26 cellular contexts compared by ENCODE assay signal in genomic region chr14:71432334-71432733, GRCh38.
"Had no signal": no experiment of that assay in that cellular context is flagged by ENCODE, and none has a peak within 500 bp of the region (broad histone marks: within the 10 kb centered on the region; RNA-seq: fewer than 3 reads in every experiment).

No MANE protein-coding gene starts in this region.

- H3K27me3 ChIP-seq: tibial artery, uterus had no signal

- H3K4me1 ChIP-seq: left ventricle myocardium inferior, tibial artery, uterus had no signal

- H3K27ac Mint-ChIP-seq: activated CD4-positive, alpha-beta T cell treated with anti-CD3 and anti-CD28 coated beads, Interleukin-2, amount 10 ng/mL, durations not matched to agents 7 days and 5 days; activated naive CD4-positive, alpha-beta T cell treated with anti-CD3 and anti-CD28 coated beads, Interleukin-2, amount 10 ng/mL, durations not matched to agents 7 days and 5 days; activated naive CD8-positive, alpha-beta T cell treated with anti-CD3 and anti-CD28 coated beads, Interleukin-2, amount 50 U/mL, for 24 hours had no signal

- FAIRE-seq: colon, endometrium, frontal cortex, kidney had no signal

- DNase-seq: activated CD4-positive, alpha-beta T cell treated with anti-CD3 and anti-CD28 coated beads, Interleukin-2, amount 10 ng/mL, durations not matched to agents 7 days and 5 days; activated CD8-positive, alpha-beta memory T cell treated with anti-CD3 and anti-CD28 coated beads for 24 hours; activated CD8-positive, alpha-beta memory T cell treated with anti-CD3 and anti-CD28 coated beads, Interleukin-2, amount 50 U/mL, for 48 hours; activated effector memory CD4-positive, alpha-beta T cell treated with Interleukin-2 at 50 U/mL for 16 hours; activated naive CD4-positive, alpha-beta T cell treated with anti-CD3 and anti-CD28 coated beads, Interleukin-2, amount 10 ng/mL, durations not matched to agents 7 days and 5 days; activated naive CD8-positive, alpha-beta T cell treated with anti-CD3 and anti-CD28 coated beads, Interleukin-2, amount 50 U/mL, for 24 hours; activated T-cell treated with anti-CD3 and anti-CD28 coated beads, Interleukin-2, amount 50 U/mL, for 48 hours; anterior cingulate cortex; central memory CD4-positive, alpha-beta T cell; erythroblast; kidney; left ventricle myocardium inferior; mesendoderm; occipital lobe; stimulated activated CD4-positive, alpha-beta T cell treated with anti-CD3 and anti-CD28 coated beads, Interleukin-12 subunit alpha, Interleukin-12 subunit beta, amount 100 ng/mL, for 4 hours; stimulated activated CD4-positive, alpha-beta T cell treated with anti-CD3 and anti-CD28 coated beads, Interleukin-1b, Interleukin-23, amount 100 ng/mL, for 48 hours; stimulated activated CD8-positive, alpha-beta memory T cell treated with anti-CD3 and anti-CD28 coated beads, Interleukin-4, amount 100 ng/mL, for 48 hours; stimulated activated naive CD8-positive, alpha-beta T cell treated with anti-CD3 and anti-CD28 coated beads, Interleukin-15, Interleukin-2, amounts not matched to agents 100 U/mL and 50 U/mL, for 24 hours; substantia nigra; tibial artery; uterus had no signal

- H3K9me3 ChIP-seq: tibial artery, uterus had no signal

- H3K4me1 Mint-ChIP-seq: nephron had no signal

- H3K27me3 Mint-ChIP-seq: activated CD4-positive, alpha-beta T cell treated with anti-CD3 and anti-CD28 coated beads, Interleukin-2, amount 10 ng/mL, durations not matched to agents 7 days and 5 days; activated naive CD4-positive, alpha-beta T cell treated with anti-CD3 and anti-CD28 coated beads, Interleukin-2, amount 10 ng/mL, durations not matched to agents 7 days and 5 days; activated naive CD8-positive, alpha-beta T cell treated with anti-CD3 and anti-CD28 coated beads, Interleukin-2, amount 50 U/mL, for 24 hours; brain had no signal

- H3K4me3 Mint-ChIP-seq: activated CD4-positive, alpha-beta T cell treated with anti-CD3 and anti-CD28 coated beads, Interleukin-2, amount 10 ng/mL, durations not matched to agents 7 days and 5 days; activated naive CD4-positive, alpha-beta T cell treated with anti-CD3 and anti-CD28 coated beads, Interleukin-2, amount 10 ng/mL, durations not matched to agents 7 days and 5 days; activated naive CD8-positive, alpha-beta T cell treated with anti-CD3 and anti-CD28 coated beads, Interleukin-2, amount 50 U/mL, for 24 hours; brain; nephron had no signal

- H3K4me3 ChIP-seq: left ventricle myocardium inferior, tibial artery, uterus had no signal

- H3K36me3 ChIP-seq: left ventricle myocardium inferior, tibial artery, uterus had no signal

- H3K27ac ChIP-seq: left ventricle myocardium inferior, tibial artery, uterus had no signal

- ATAC-seq: activated naive CD8-positive, alpha-beta T cell treated with anti-CD3 and anti-CD28 coated beads, Interleukin-2, amount 50 U/mL, for 24 hours; stimulated activated naive CD8-positive, alpha-beta T cell treated with anti-CD3 and anti-CD28 coated beads, Interleukin-15, Interleukin-2, amounts not matched to agents 100 U/mL and 50 U/mL, for 24 hours had no signal
